Comparison of ENCODE assay signal across 15 cellular contexts in the genomic region with DNA sequence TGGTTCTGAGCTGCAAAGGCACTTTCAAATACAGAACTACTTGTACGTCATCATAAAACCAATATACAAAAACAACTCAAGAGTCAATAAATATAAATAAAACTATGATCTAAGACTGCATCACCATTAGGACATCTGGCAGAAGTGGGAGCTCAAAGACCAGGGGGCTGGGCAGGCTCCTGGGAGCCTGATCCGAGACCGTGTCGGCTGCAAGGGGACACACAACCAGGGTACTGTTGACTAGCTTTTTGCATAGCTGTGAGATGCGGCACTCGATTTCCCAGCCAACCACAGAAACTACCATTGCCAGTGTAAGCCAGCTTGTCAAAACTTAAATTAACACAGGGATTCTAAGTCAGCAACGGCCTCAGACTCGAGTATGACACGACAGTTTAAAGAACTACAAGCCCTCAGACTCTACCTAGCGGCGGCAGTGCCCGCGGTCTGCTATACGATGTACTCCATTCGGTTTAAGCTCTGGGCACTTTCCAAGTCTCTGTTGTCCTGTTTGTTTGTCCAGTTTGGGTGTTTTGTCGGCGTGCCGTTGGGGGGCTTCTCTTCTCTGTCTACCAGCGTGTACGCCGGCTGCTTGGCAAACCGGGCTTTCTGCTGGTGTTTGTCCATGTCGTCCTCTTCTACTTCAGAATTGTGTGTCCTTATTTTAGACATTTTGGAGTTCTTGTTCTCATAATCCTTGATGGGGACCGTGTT. TPM values are rescaled to one million over a fixed set of nuclear protein-coding genes. Genes with fewer than 3 reads are reported as not detected.
DNase-seq lines count a peak whose midpoint lies in the region; FAIRE-seq and TF ChIP-seq lines count a peak whose summit lies in the region.
"Had no signal": no experiment of that assay in that cellular context is flagged by ENCODE, and none has a peak within 500 bp of the region (broad histone marks: within the 10 kb centered on the region; RNA-seq: fewer than 3 reads in every experiment).

No MANE protein-coding gene starts in this region.

- no peak for TF ChIP-seq POLR2A in thyroid gland (IDR thresholded peaks at IDR 0.05)

- peak overlapping the region in 58 of 59 donors; percentile 12 to 64 (median 43) for H3K4me3 ChIP-seq in dorsolateral prefrontal cortex
- H3K4me3 ChIP-seq in thyroid gland (replicated peaks in 1 of 3), result no peak overlapping the region
- H3K4me3 ChIP-seq: BLaER1 treated with 17β-estradiol and CSF1 and Interleukin-3, amounts not matched to agents 10 nM and 100 nM; SJSA1 had no signal

- H3K27me3 ChIP-seq in dorsolateral prefrontal cortex, result no peaks in the 10 kb centered on the region
- no peaks in the 10 kb centered on the region for H3K27me3 ChIP-seq in thyroid gland
- H3K27me3 ChIP-seq: SJSA1 had no signal

- FAIRE-seq in TTC549 (lab: Jason Lieb, UNC), result peak; percentile 3
- FAIRE-seq: bronchial epithelial cell had no signal

- intact Hi-C loops in dorsolateral prefrontal cortex (cut with DNase I), result no loop called here
- intact Hi-C loops in thyroid gland (cut with DNase I), result no loop called here

- DNase-seq in dorsolateral prefrontal cortex, result peak in 1 of 10 donors; percentile 10
- peak; percentile 49 for DNase-seq in midbrain (lab: John Stamatoyannopoulos, UW)
- DNase-seq in thyroid gland, result no peak
- DNase-seq in foreskin melanocyte, result no peak
- DNase-seq in hepatic stellate cell (ENCODE audit: low spot score), result no peak
- no peak for DNase-seq in NCI-H2081 treated with DMSO at 0.1 percent for 48 hours (lab: John Stamatoyannopoulos, UW)
- DNase-seq: activated CD4-positive, alpha-beta T cell treated with anti-CD3 and anti-CD28 coated beads, Interleukin-2, amount 10 ng/mL, durations not matched to agents 24 days and 14 days; activated naive CD4-positive, alpha-beta T cell treated with anti-CD3 and anti-CD28 coated beads, Interleukin-2, amount 50 U/mL, for 16 hours; NCI-H1436; NCI-H2227 treated with DMSO at 0.1 percent for 48 hours; T1000 had no signal

- peaks cover 50 to 53% of the 10 kb centered on the region in 2 donors for H3K36me3 ChIP-seq in thyroid gland

- H3K9me3 ChIP-seq in thyroid gland, result no peaks in the 10 kb centered on the region
- H3K9me3 ChIP-seq: BLaER1 treated with 17β-estradiol and CSF1 and Interleukin-3, amounts not matched to agents 10 nM and 100 nM; SJSA1 had no signal

- 83 to 94% methylated on average over 20 to 24 of the region's 24 CpGs for WGBS in thyroid gland, 2 donors

- H3K27ac ChIP-seq in dorsolateral prefrontal cortex, result peak overlapping the region in 54 of 59 donors; percentile 6 to 87 (median 66)
- peak overlapping the region in 2 of 3 donors; percentile 35 to 45 for H3K27ac ChIP-seq in thyroid gland
- H3K27ac ChIP-seq: BLaER1 treated with 17β-estradiol and CSF1 and Interleukin-3, amounts not matched to agents 10 nM and 100 nM; SJSA1 had no signal

- no peak for TF ChIP-seq CTCF in dorsolateral prefrontal cortex (IDR thresholded peaks at IDR 0.05 in 54 of 56, conservative IDR thresholded peaks at IDR 0.05 in 2 of 56; ENCODE audit: low read depth in 1 of 56, partially characterized antibody in 56 of 56)
- TF ChIP-seq CTCF in thyroid gland (IDR thresholded peaks at IDR 0.05), result no peak

- H3K4me1 ChIP-seq in thyroid gland, result peaks cover 41 to 51% of the 10 kb centered on the region in 2 donors

RNA-seq across cellular contexts. Expression of gene JAG1, which starts 34.6 kb away (rescaled TPM):
- total RNA-seq in dorsolateral prefrontal cortex (10 to 100 TPM; 10.2 to 51.4 (median 21.3) TPM), thyroid gland (10 to 100 TPM; 41.2 to 67.9 (median 46.2) TPM)

Comparison
In these comparisons a context has a peak if more than half of its experiments do, and no peak if none do; other contexts are left out.
1. H3K4me3 ChIP-seq: peak in dorsolateral prefrontal cortex (58 of 59); none in thyroid gland (0 of 3).